Comparison of ENCODE assay signal across 8 cellular contexts in the genomic region with DNA sequence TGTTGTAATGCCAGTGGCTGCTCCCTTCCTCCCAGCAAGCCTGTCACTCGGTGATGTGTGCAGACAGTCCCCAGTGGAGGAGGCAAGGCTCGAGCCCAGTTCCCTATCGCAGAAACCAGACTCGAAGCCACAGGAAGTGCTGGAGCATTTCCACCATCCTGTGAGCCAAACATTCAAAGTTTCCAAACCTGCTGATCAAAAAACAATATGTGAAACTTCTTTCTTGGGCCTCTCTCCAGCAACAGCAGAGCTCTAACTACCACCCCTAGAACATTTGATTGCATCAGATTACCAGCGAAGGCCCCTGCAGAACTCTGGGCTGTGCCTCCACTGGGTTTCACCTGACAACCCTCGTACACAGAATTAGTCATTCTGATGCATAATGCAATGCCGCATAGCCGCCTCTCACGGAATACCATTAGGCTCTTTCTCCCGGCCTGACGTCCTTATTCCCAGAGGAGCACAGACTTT.
DNase-seq lines count a peak whose midpoint lies in the region; ATAC-seq and TF ChIP-seq lines count a peak whose summit lies in the region.

No MANE protein-coding gene starts in this region.

- H3K4me1 Mint-ChIP-seq in Calu3 (ENCODE audit: low read depth, unreplicated experiment) = no peaks in the 10 kb centered on the region
- peaks cover 90% of the 10 kb centered on the region for H3K4me1 Mint-ChIP-seq in activated CD4-positive, alpha-beta memory T cell treated with anti-CD3 and anti-CD28 coated beads for 36 hours (ENCODE audit: low read depth)

- no peak overlapping the region for H2BK5ac ChIP-seq in neuronal stem cell (ENCODE audit: low read length)

- H3K4me1 ChIP-seq in esophagus muscularis mucosa (peaks cover 27 to 58% (median 40%) of the 10 kb centered on the region in 4 donors), neuronal stem cell (ENCODE audit: control insufficient read depth in 2 of 2, insufficient read depth in 1 of 2, low read depth in 1 of 2, low read length in 2 of 2) (peaks cover 6 to 7% of the 10 kb centered on the region in 2 donors), uterus (no peaks in the 10 kb centered on the region)

- peak; percentile 32 for ATAC-seq in HG03469 (IDR thresholded peaks at IDR 0.05; ENCODE audit: unreplicated experiment)
- no peak for ATAC-seq in HG03571 (IDR thresholded peaks at IDR 0.05; ENCODE audit: unreplicated experiment)

- TF ChIP-seq POLR2A in esophagus muscularis mucosa (IDR thresholded peaks at IDR 0.05; ENCODE audit: low read depth) (no peak), uterus (IDR thresholded peaks at IDR 0.05) (no peak)

- H3K9me3 ChIP-seq in esophagus muscularis mucosa (no peaks in the 10 kb centered on the region), neuronal stem cell (replicated peaks in 1 of 2; ENCODE audit: control insufficient read depth in 2 of 2, insufficient read depth in 1 of 2, low read depth in 1 of 2, low read length in 2 of 2) (peaks cover 0 to 5% of the 10 kb centered on the region in 2 donors), uterus (no peaks in the 10 kb centered on the region)

- H2AK5ac ChIP-seq in neuronal stem cell (ENCODE audit: low read depth, low read length) = no peak overlapping the region

- no peak overlapping the region for H2BK120ac ChIP-seq in neuronal stem cell (ENCODE audit: low read depth, low read length)

- no peaks in the 10 kb centered on the region for H3K27me3 Mint-ChIP-seq in Calu3 (ENCODE audit: unreplicated experiment)
- H3K27me3 Mint-ChIP-seq in activated CD4-positive, alpha-beta memory T cell treated with anti-CD3 and anti-CD28 coated beads for 36 hours = no peaks in the 10 kb centered on the region

- 52% methylated on average over 11 of the region's 11 CpGs for WGBS in esophagus muscularis mucosa
- no CpG with 5 or more reads among the region's 11 CpGs for WGBS in neuronal stem cell (ENCODE audit: extremely low coverage in 2 of 2, insufficient read length in 2 of 2, insufficient replicate concordance in 1 of 2), 2 donors

- no peaks in the 10 kb centered on the region for H3K79me1 ChIP-seq in neuronal stem cell (ENCODE audit: low read depth, low read length)

- no peak overlapping the region for H3K23ac ChIP-seq in neuronal stem cell (ENCODE audit: low read depth, low read length, poor library complexity)

- CTCF ChIA-PET in Calu3 (lab: Charles Lee) = interaction anchor here (0.8 to 1.4 kb wide), 3 partner anchors 70 to 340 kb away, joined by 3 to 5 read pairs (median 3); no protein-coding TSS in a partner anchor
- CTCF ChIA-PET in activated CD4-positive, alpha-beta memory T cell treated with anti-CD3 and anti-CD28 coated beads for 36 hours (lab: Charles Lee) = interaction anchor here (0.7 to 6.5 kb wide), 9 partner anchors 8 to 141 kb away, joined by 3 to 69 read pairs (median 4); a partner anchor contains a TSS

- H3K27ac Mint-ChIP-seq in Calu3 (ENCODE audit: unreplicated experiment) = no peak overlapping the region
- H3K27ac Mint-ChIP-seq in activated CD4-positive, alpha-beta memory T cell treated with anti-CD3 and anti-CD28 coated beads for 36 hours = peak overlapping the region; percentile 99

- H3K9ac ChIP-seq in neuronal stem cell (ENCODE audit: low read depth, low read length, poor library complexity) = no peak overlapping the region

- no peak overlapping the region for H3K14ac ChIP-seq in neuronal stem cell (ENCODE audit: low read length)

- POLR2A ChIA-PET in activated CD4-positive, alpha-beta memory T cell treated with anti-CD3 and anti-CD28 coated beads for 36 hours (lab: Charles Lee) = interaction anchor here (1.0 to 6.4 kb wide), 8 partner anchors 8 to 93 kb away, joined by 3 to 55 read pairs (median 12); a partner anchor contains a TSS

- no peaks in the 10 kb centered on the region for H3K36me3 ChIP-seq in esophagus muscularis mucosa
- no peaks in the 10 kb centered on the region for H3K36me3 ChIP-seq in neuronal stem cell (replicated peaks in 1 of 2; ENCODE audit: control insufficient read depth in 2 of 2, insufficient read depth in 2 of 2, low read length in 2 of 2)
- H3K36me3 ChIP-seq in uterus = no peaks in the 10 kb centered on the region

- peaks cover 8% of the 10 kb centered on the region for H3K9me3 Mint-ChIP-seq in Calu3 (ENCODE audit: low read depth, unreplicated experiment)
- no peaks in the 10 kb centered on the region for H3K9me3 Mint-ChIP-seq in activated CD4-positive, alpha-beta memory T cell treated with anti-CD3 and anti-CD28 coated beads for 36 hours

- H3K27me3 ChIP-seq in esophagus muscularis mucosa = no peaks in the 10 kb centered on the region
- H3K27me3 ChIP-seq in neuronal stem cell (ENCODE audit: control insufficient read depth in 3 of 3, insufficient read depth in 3 of 3, low read depth in 1 of 3, low read length in 3 of 3) = no peaks in the 10 kb centered on the region
- no peaks in the 10 kb centered on the region for H3K27me3 ChIP-seq in uterus

- DNase-seq in Calu3 (peak; percentile 15), esophagus muscularis mucosa (ENCODE audit: extremely low spot score) (peak; percentile 94), neuronal stem cell (ENCODE audit: low spot score) (no peak), uterus (peak; percentile 50), DMS79 treated with DMSO at 0.1 percent for 48 hours (lab: John Stamatoyannopoulos, UW) (no peak)
- peak; percentile 87 for DNase-seq in activated CD4-positive, alpha-beta memory T cell treated with anti-CD3 and anti-CD28 coated beads for 36 hours

- TF ChIP-seq CTCF in Calu3 (IDR thresholded peaks at IDR 0.05; ENCODE audit: unreplicated experiment) (no peak), esophagus muscularis mucosa (IDR thresholded peaks at IDR 0.05) (no peak), uterus (IDR thresholded peaks at IDR 0.05) (no peak)

- H3K4me3 ChIP-seq in esophagus muscularis mucosa (no peak overlapping the region), neuronal stem cell (ENCODE audit: low read length in 2 of 2) (no peak overlapping the region), uterus (no peak overlapping the region)

- H3K4me3 Mint-ChIP-seq in Calu3 (ENCODE audit: low read depth, unreplicated experiment) = no peak overlapping the region
- H3K4me3 Mint-ChIP-seq in activated CD4-positive, alpha-beta memory T cell treated with anti-CD3 and anti-CD28 coated beads for 36 hours = peak overlapping the region; percentile 92

- H2AFZ ChIP-seq in neuronal stem cell (ENCODE audit: low read length) = peak overlapping the region; percentile 60

- H3K4ac ChIP-seq in neuronal stem cell (ENCODE audit: low read length) = no peak overlapping the region

- no peak for TF ChIP-seq EP300 in esophagus muscularis mucosa (IDR thresholded peaks at IDR 0.05)

- H4K91ac ChIP-seq in neuronal stem cell (ENCODE audit: low read depth, low read length, poor library complexity) = no peak overlapping the region

- H3K36me3 Mint-ChIP-seq in Calu3 (ENCODE audit: insufficient read depth, unreplicated experiment) = no peaks in the 10 kb centered on the region
- no peaks in the 10 kb centered on the region for H3K36me3 Mint-ChIP-seq in activated CD4-positive, alpha-beta memory T cell treated with anti-CD3 and anti-CD28 coated beads for 36 hours

- H4K8ac ChIP-seq in neuronal stem cell (ENCODE audit: low read depth, low read length) = no peak overlapping the region

- intact Hi-C loops in Calu3 (cut with micrococcal nuclease; ENCODE audit: unreplicated experiment) (no loop called here), esophagus muscularis mucosa (cut with DNase I) (no loop called here), uterus (cut with DNase I; ENCODE audit: low total_unique reads) (no loop called here)
- intact Hi-C loops in activated CD4-positive, alpha-beta memory T cell treated with anti-CD3 and anti-CD28 coated beads for 36 hours (cut with micrococcal nuclease) = loop anchor here (1.0 to 10.0 kb wide), 7 partner anchors 9 to 1660 kb away; a partner anchor contains a TSS

- no peak overlapping the region for H2BK15ac ChIP-seq in neuronal stem cell (ENCODE audit: low read length)

- no peak overlapping the region for H2BK12ac ChIP-seq in neuronal stem cell (ENCODE audit: low read length)

- peak overlapping the region; percentile 23 for H3K18ac ChIP-seq in neuronal stem cell (ENCODE audit: low read length)

- peak overlapping the region; percentile 59 to 75 (median 70) for H3K27ac ChIP-seq in esophagus muscularis mucosa (replicated peaks in 1 of 4)
- H3K27ac ChIP-seq in neuronal stem cell (replicated peaks; ENCODE audit: low read length) = no peak overlapping the region
- peak overlapping the region; percentile 42 to 72 for H3K27ac ChIP-seq in uterus

- BruUV-seq in Calu3 (replicated peaks; lab: Mats Ljungman, UMichigan) = no TSS peak

- no peak overlapping the region for H3K4me2 ChIP-seq in neuronal stem cell (ENCODE audit: insufficient read depth, low read length, poor library complexity, severe bottlenecking)

Comparison
In these comparisons a context has a peak if more than half of its experiments do, and no peak if none do; other contexts are left out.
1. DNase-seq: peak in Calu3 (single experiment), activated CD4-positive, alpha-beta memory T cell treated with anti-CD3 and anti-CD28 coated beads for 36 hours (single experiment), esophagus muscularis mucosa (single experiment) and uterus (2 of 2); none in neuronal stem cell (single experiment) and DMS79 treated with DMSO at 0.1 percent for 48 hours (single experiment).